ENCODE assay signal across 18 cellular contexts in the genomic region with DNA sequence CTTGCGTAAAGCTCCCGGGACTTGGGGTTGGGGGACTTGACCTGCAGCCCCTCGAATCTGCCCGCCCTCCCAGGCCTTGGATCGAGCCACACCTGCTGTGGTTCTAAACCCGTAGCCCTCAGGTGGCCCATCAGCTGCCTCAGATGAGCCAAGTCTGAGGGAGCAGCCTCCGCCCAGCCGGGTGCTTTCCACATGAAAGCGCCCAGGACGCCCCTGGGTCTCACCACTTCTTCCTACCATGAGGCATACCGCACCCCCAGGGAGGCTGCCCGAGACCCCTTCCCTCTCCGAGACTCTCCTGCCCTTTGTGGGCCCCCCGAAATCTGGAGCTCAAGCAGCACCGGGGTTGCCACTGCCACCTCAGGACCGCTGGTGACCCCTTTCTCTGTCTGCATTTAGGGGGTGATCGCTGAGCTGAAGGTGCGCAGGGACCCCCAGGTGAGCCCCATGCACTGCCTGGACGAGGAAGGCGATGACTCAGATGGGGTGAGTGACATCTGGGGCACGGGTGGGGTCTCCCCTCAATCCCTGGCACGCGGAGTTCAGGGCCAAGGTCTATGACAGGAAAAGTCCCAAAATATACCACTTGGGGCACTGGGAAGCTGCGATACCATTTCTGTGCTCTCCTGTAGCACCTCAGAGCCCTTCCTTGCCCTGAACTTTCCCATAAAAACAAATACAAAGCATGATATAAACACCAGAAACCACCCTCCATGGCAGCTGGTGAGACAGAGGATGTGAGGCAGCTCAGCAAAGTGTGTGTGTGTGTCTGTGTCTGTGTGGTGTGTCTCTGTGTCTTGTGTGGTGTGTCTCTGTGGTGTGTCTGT.
DNase-seq lines count a peak whose midpoint lies in the region; ATAC-seq and TF ChIP-seq lines count a peak whose summit lies in the region.
"Had no signal": no experiment of that assay in that cellular context is flagged by ENCODE, and none has a peak within 500 bp of the region (broad histone marks: within the 10 kb centered on the region; RNA-seq: fewer than 3 reads in every experiment).

No MANE protein-coding gene starts in this region.

- peak overlapping the region in 1 of 2 experiments; percentile 81 for H3K14ac ChIP-seq in mesenchymal stem cell (ENCODE audit: low read length in 2 of 2)

- H3K27ac ChIP-seq in BLaER1 (no peak overlapping the region), GM23338 (ENCODE audit: low read depth) (no peak overlapping the region), mesenchymal stem cell (ENCODE audit: low read length, poor library complexity, severe bottlenecking) (no peak overlapping the region)
- H3K27ac ChIP-seq: psoas muscle, RWPE1 had no signal

- H3K4me1 Mint-ChIP-seq in GM23338 (peaks cover 20% of the 10 kb centered on the region), brain (peaks cover 28% of the 10 kb centered on the region)

- peaks cover 64% of the 10 kb centered on the region for H3K4me1 ChIP-seq in BLaER1
- H3K4me1 ChIP-seq in GM23338 (ENCODE audit: insufficient read depth), result no peaks in the 10 kb centered on the region
- H3K4me1 ChIP-seq in mesenchymal stem cell (ENCODE audit: control insufficient read depth, insufficient read depth, low read depth, low read length), result peaks cover 45% of the 10 kb centered on the region
- H3K4me1 ChIP-seq: psoas muscle had no signal

- peaks cover 27% of the 10 kb centered on the region for H3K79me1 ChIP-seq in mesenchymal stem cell (replicated peaks; ENCODE audit: low read length, poor library complexity, severe bottlenecking)

- 96% methylated on average over 24 of the region's 24 CpGs for WGBS in mesenchymal stem cell

- H3K36me3 ChIP-seq in BLaER1 (no peaks in the 10 kb centered on the region), GM23338 (ENCODE audit: insufficient read depth) (peaks cover 9% of the 10 kb centered on the region), mesenchymal stem cell (ENCODE audit: control insufficient read depth in 1 of 2, insufficient read depth in 2 of 2, low read depth in 1 of 2, low read length in 2 of 2) (peaks cover 25 to 73% of the 10 kb centered on the region in 2 experiments)

- no peak overlapping the region for H4K91ac ChIP-seq in mesenchymal stem cell (ENCODE audit: low read length)

- no peak overlapping the region for H3K18ac ChIP-seq in mesenchymal stem cell (ENCODE audit: low read depth in 1 of 2, low read length in 2 of 2)

- no peak overlapping the region for H4K8ac ChIP-seq in mesenchymal stem cell (ENCODE audit: low read length)

- no peak overlapping the region for H2BK120ac ChIP-seq in mesenchymal stem cell (ENCODE audit: low read depth, low read length)

- H3K4me3 Mint-ChIP-seq in GM23338 (no peak overlapping the region), brain (no peak overlapping the region)
- H3K4me3 Mint-ChIP-seq: activated CD4-positive, alpha-beta T cell treated with anti-CD3 and anti-CD28 coated beads for 36 hours; natural killer cell treated with Interleukin-12 subunit alpha and Interleukin-12 subunit beta and Interleukin-15 and Interleukin-18, amount 100 ng/mL, for 72 hours had no signal

- no peaks in the 10 kb centered on the region for H4K20me1 ChIP-seq in BLaER1
- H4K20me1 ChIP-seq in GM23338 (replicated peaks; ENCODE audit: insufficient read depth), result peaks cover 29% of the 10 kb centered on the region

- 0 out of 2 replicates have a peak overlapping the region, but pooled peaks have one; percentile 1 for H3K27ac Mint-ChIP-seq in GM23338
- H3K27ac Mint-ChIP-seq in brain, result peak overlapping the region in 3 of 5 experiments; percentile 4 to 23 (median 4)
- H3K27ac Mint-ChIP-seq: activated CD4-positive, alpha-beta T cell treated with anti-CD3 and anti-CD28 coated beads for 36 hours; natural killer cell treated with Interleukin-12 subunit alpha and Interleukin-12 subunit beta and Interleukin-15 and Interleukin-18, amount 100 ng/mL, for 72 hours had no signal

- H3K4ac ChIP-seq in mesenchymal stem cell (ENCODE audit: low read depth in 1 of 2, low read length in 2 of 2), result no peak overlapping the region

- no peak overlapping the region for H2BK12ac ChIP-seq in mesenchymal stem cell (ENCODE audit: low read length in 2 of 2)

- H3K23ac ChIP-seq in mesenchymal stem cell (ENCODE audit: low read length in 2 of 2), result no peak overlapping the region

- H3K36me3 Mint-ChIP-seq in GM23338 (ENCODE audit: low read depth) (peaks cover 48% of the 10 kb centered on the region), brain (no peaks in the 10 kb centered on the region)

- TF ChIP-seq CTCF in GM23338 (conservative IDR thresholded peaks at IDR 0.05; ENCODE audit: low read depth in 2 of 2), result no peak
- no peak for TF ChIP-seq CTCF in brain (conservative IDR thresholded peaks at IDR 0.05)

- ATAC-seq in GM23338, result no peak
- ATAC-seq: activated CD4-positive, alpha-beta T cell treated with anti-CD3 and anti-CD28 coated beads for 36 hours; natural killer cell treated with Interleukin-12 subunit alpha and Interleukin-12 subunit beta and Interleukin-15 and Interleukin-18, amount 100 ng/mL, for 72 hours; psoas muscle had no signal

- H3K9ac ChIP-seq in BLaER1, result no peak overlapping the region
- H3K9ac ChIP-seq in mesenchymal stem cell (ENCODE audit: low read length), result no peak overlapping the region

- peaks cover 25% of the 10 kb centered on the region for H3K27me3 Mint-ChIP-seq in GM23338 (ENCODE audit: insufficient read depth, low read depth, poor library complexity)
- H3K27me3 Mint-ChIP-seq in brain, result no peaks in the 10 kb centered on the region
- H3K27me3 Mint-ChIP-seq: activated CD4-positive, alpha-beta T cell treated with anti-CD3 and anti-CD28 coated beads for 36 hours had no signal

- H3K9me3 Mint-ChIP-seq in GM23338 (peaks cover 8% of the 10 kb centered on the region), brain (no peaks in the 10 kb centered on the region)
- H3K9me3 Mint-ChIP-seq: natural killer cell treated with Interleukin-12 subunit alpha and Interleukin-12 subunit beta and Interleukin-15 and Interleukin-18, amount 100 ng/mL, for 72 hours had no signal

- peaks cover 51% of the 10 kb centered on the region for H3K79me2 ChIP-seq in GM23338 (replicated peaks; ENCODE audit: insufficient read depth)

- H2AFZ ChIP-seq in GM23338 (no peak overlapping the region), mesenchymal stem cell (ENCODE audit: low read depth, low read length) (no peak overlapping the region)

- H2BK5ac ChIP-seq in mesenchymal stem cell (ENCODE audit: low read depth, low read length, poor library complexity, severe bottlenecking), result no peak overlapping the region

- H3K4me2 ChIP-seq in BLaER1 (peak overlapping the region; percentile 83), GM23338 (no peak overlapping the region), mesenchymal stem cell (ENCODE audit: low read length, poor library complexity, severe bottlenecking) (no peak overlapping the region)
- H3K4me2 ChIP-seq: smooth muscle cell had no signal

- no peak overlapping the region for H3K4me3 ChIP-seq in BLaER1
- H3K4me3 ChIP-seq in GM23338, result no peak overlapping the region
- H3K4me3 ChIP-seq in mesenchymal stem cell (ENCODE audit: insufficient read depth in 1 of 2, low read depth in 1 of 2, low read length in 2 of 2), result no peak overlapping the region
- H3K4me3 ChIP-seq: ascending aorta, psoas muscle, smooth muscle cell had no signal

- H3K9me2 ChIP-seq in GM23338 (ENCODE audit: insufficient read depth), result no peaks in the 10 kb centered on the region

- no peaks in the 10 kb centered on the region for H3K9me3 ChIP-seq in BLaER1
- no peaks in the 10 kb centered on the region for H3K9me3 ChIP-seq in mesenchymal stem cell (ENCODE audit: control insufficient read depth, low read length)
- H3K9me3 ChIP-seq: ascending aorta, psoas muscle had no signal

- H2BK15ac ChIP-seq in mesenchymal stem cell (ENCODE audit: low read depth, poor library complexity, severe bottlenecking), result no peak overlapping the region

- H3K27me3 ChIP-seq in BLaER1 (no peaks in the 10 kb centered on the region), GM23338 (ENCODE audit: insufficient read depth) (no peaks in the 10 kb centered on the region), mesenchymal stem cell (ENCODE audit: control insufficient read depth in 1 of 2, insufficient read depth in 1 of 2, low read length in 2 of 2) (no peaks in the 10 kb centered on the region)
- H3K27me3 ChIP-seq: ascending aorta had no signal

- no peak overlapping the region for H2AK5ac ChIP-seq in mesenchymal stem cell (ENCODE audit: low read length, severe bottlenecking)

- DNase-seq in GM23338 (ENCODE audit: low spot score) (no peak), mesenchymal stem cell (peak; percentile 33), NCI-H2107 treated with DMSO at 0.1 percent for 48 hours (lab: John Stamatoyannopoulos, UW; ENCODE audit: unreplicated experiment) (no peak), SHP77 (lab: John Stamatoyannopoulos, UW) (no peak), globus pallidus (ENCODE audit: low spot score) (no peak), iPS-NIHi7 (ENCODE audit: extremely low spot score) (no peak)
- DNase-seq: activated CD4-positive, alpha-beta T cell treated with anti-CD3 and anti-CD28 coated beads for 36 hours; activated gamma-delta T cell; kidney glomerular epithelial cell; NCI-H524 treated with DMSO at 0.1 percent for 48 hours; stimulated activated CD8-positive, alpha-beta memory T cell treated with anti-CD3 and anti-CD28 coated beads, Interleukin-4, amount 100 ng/mL, for 48 hours had no signal

- H3F3A ChIP-seq in GM23338 (replicated peaks; ENCODE audit: low read depth), result peaks cover 21% of the 10 kb centered on the region

TF ChIP-seq in GM23338, 12 proteins besides CTCF, POLR2A, EP300 and RAD21 (continues in another document):
- TF ChIP-seq EZH2phosphoT487 (IDR thresholded peaks at IDR 0.05; ENCODE audit: unreplicated experiment) (no peak), STAT1 (IDR thresholded peaks at IDR 0.05; ENCODE audit: unreplicated experiment) (no peak), NANOG (IDR thresholded peaks at IDR 0.05; ENCODE audit: borderline replicate concordance) (no peak), POLR2AphosphoS5 (IDR thresholded peaks at IDR 0.05; ENCODE audit: low read depth) (no peak)
- TF ChIP-seq, protein P1, sequence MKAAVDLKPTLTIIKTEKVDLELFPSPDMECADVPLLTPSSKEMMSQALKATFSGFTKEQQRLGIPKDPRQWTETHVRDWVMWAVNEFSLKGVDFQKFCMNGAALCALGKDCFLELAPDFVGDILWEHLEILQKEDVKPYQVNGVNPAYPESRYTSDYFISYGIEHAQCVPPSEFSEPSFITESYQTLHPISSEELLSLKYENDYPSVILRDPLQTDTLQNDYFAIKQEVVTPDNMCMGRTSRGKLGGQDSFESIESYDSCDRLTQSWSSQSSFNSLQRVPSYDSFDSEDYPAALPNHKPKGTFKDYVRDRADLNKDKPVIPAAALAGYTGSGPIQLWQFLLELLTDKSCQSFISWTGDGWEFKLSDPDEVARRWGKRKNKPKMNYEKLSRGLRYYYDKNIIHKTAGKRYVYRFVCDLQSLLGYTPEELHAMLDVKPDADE (IDR thresholded peaks at IDR 0.05), result no peak
